In genomic region chr18:12604445-12605007, GRCh38 we compare ENCODE assay signal across 21 cellular contexts. TPM values are rescaled to one million over a fixed set of nuclear protein-coding genes. Genes with fewer than 3 reads are reported as not detected.
A peak's percentile ranks its signal among the peaks of the same experiment; 100 is the strongest.
DNase-seq lines count a peak whose midpoint lies in the region; ATAC-seq and TF ChIP-seq lines count a peak whose summit lies in the region.
"Had no signal": no experiment of that assay in that cellular context is flagged by ENCODE, and none has a peak within 500 bp of the region (broad histone marks: within the 10 kb centered on the region; RNA-seq: fewer than 3 reads in every experiment).

No MANE protein-coding gene starts in this region.

- H3K36me3 ChIP-seq in Caco-2 (ENCODE audit: control insufficient read depth, insufficient read depth, low read length): no peaks in the 10 kb centered on the region
- H3K36me3 ChIP-seq: esophagus muscularis mucosa, neutrophil had no signal

- POLR2A ChIA-PET in Caco-2 (lab: Charles Lee): no interaction called here

- no peak overlapping the region for H2BK120ac ChIP-seq in H9 (ENCODE audit: low read depth, low read length, poor library complexity, severe bottlenecking)

- no peak overlapping the region for H2AFZ ChIP-seq in H9 (ENCODE audit: low read length)
- H2AFZ ChIP-seq: GM23338 had no signal

- H3K4me3 Mint-ChIP-seq in Caco-2 (ENCODE audit: unreplicated experiment) (no peak overlapping the region), H9 (no peak overlapping the region), glutamatergic neuron (ENCODE audit: unreplicated experiment) (no peak overlapping the region)
- H3K4me3 Mint-ChIP-seq: CD4-positive, CD25-positive, alpha-beta regulatory T cell; GM23338; immature natural killer cell had no signal

- H3K4me1 ChIP-seq in Caco-2 (0 out of 2 replicates have a peak, but pooled peaks cover 6% of the 10 kb centered on the region), H9 (ENCODE audit: insufficient read depth, low read length) (no peaks in the 10 kb centered on the region; the same call in 1 of the 2 replicates)

- H3K4me1 Mint-ChIP-seq in Caco-2 (ENCODE audit: low read depth, unreplicated experiment) (no peaks in the 10 kb centered on the region), H9 (peaks cover 22 to 24% of the 10 kb centered on the region in 2 experiments), glutamatergic neuron (ENCODE audit: low read depth, unreplicated experiment) (no peaks in the 10 kb centered on the region)
- H3K4me1 Mint-ChIP-seq: CD4-positive, CD25-positive, alpha-beta regulatory T cell; immature natural killer cell had no signal

- no peak overlapping the region for H4K5ac ChIP-seq in H9 (ENCODE audit: insufficient read length, low read depth, low read length)

- no peaks in the 10 kb centered on the region for H3K23me2 ChIP-seq in H9 (ENCODE audit: insufficient read length, low read depth, low read length, poor library complexity, severe bottlenecking)

- no peaks in the 10 kb centered on the region for H3K9me3 ChIP-seq in Caco-2
- no peaks in the 10 kb centered on the region for H3K9me3 ChIP-seq in H9 (ENCODE audit: control insufficient read depth, low read depth, low read length)
- H3K9me3 ChIP-seq: esophagus muscularis mucosa, neutrophil had no signal

- H3K36me3 Mint-ChIP-seq in Caco-2 (ENCODE audit: insufficient read depth, unreplicated experiment): no peaks in the 10 kb centered on the region
- no peaks in the 10 kb centered on the region for H3K36me3 Mint-ChIP-seq in H9 (ENCODE audit: insufficient read depth in 1 of 3, low read depth in 3 of 3)
- H3K36me3 Mint-ChIP-seq in glutamatergic neuron (ENCODE audit: unreplicated experiment): no peaks in the 10 kb centered on the region
- H3K36me3 Mint-ChIP-seq: CD4-positive, CD25-positive, alpha-beta regulatory T cell; immature natural killer cell had no signal

- H2BK20ac ChIP-seq in H9 (ENCODE audit: low read depth, low read length, poor library complexity, severe bottlenecking): no peak overlapping the region

- in situ Hi-C loops in astrocyte of the spinal cord (cut with HindIII; ENCODE audit: low sequenced_read_pairs): no loop called here

- no peak overlapping the region for H2BK15ac ChIP-seq in H9 (ENCODE audit: low read depth, low read length)

- no peak overlapping the region for H3K4me3 ChIP-seq in Caco-2 (ENCODE audit: low read depth, low read length)
- no peak overlapping the region for H3K4me3 ChIP-seq in astrocyte of the spinal cord (ENCODE audit: low read depth, low read length)
- H3K4me3 ChIP-seq: esophagus muscularis mucosa, GM23338 had no signal

- H2BK5ac ChIP-seq in H9 (ENCODE audit: insufficient read length, low read length): no peak overlapping the region

- H2AK5ac ChIP-seq in H9 (ENCODE audit: insufficient read length, low read length): no peak overlapping the region

- no peak overlapping the region for H3T11ph ChIP-seq in H9 (ENCODE audit: low read length)

- no peak overlapping the region for H3K23ac ChIP-seq in H9 (ENCODE audit: insufficient read length, low read depth, low read length)

- no peak overlapping the region for H3K9ac ChIP-seq in H9 (ENCODE audit: extremely low read depth, insufficient read length, low read length)

- no peak overlapping the region for H3K27ac ChIP-seq in H9 (ENCODE audit: insufficient read length, low read depth, low read length)
- H3K27ac ChIP-seq: esophagus muscularis mucosa, neutrophil had no signal

- H3K18ac ChIP-seq in H9 (ENCODE audit: insufficient read length, low read depth, low read length): no peak overlapping the region

- no peak overlapping the region for H3K4ac ChIP-seq in H9 (ENCODE audit: low read depth, low read length)

- no peak overlapping the region for H2BK12ac ChIP-seq in H9 (ENCODE audit: insufficient read length, low read depth, low read length)

- H3K14ac ChIP-seq in H9 (ENCODE audit: insufficient read depth, low read length): no peak overlapping the region

- no CpG with 5 or more reads among the region's 3 CpGs for WGBS in H9 (ENCODE audit: extremely low coverage, insufficient read length, low lambda C conversion rate)

- BruUV-seq in Caco-2 (replicated peaks; lab: Mats Ljungman, UMichigan): no TSS peak

- no peak overlapping the region for H3K4me2 ChIP-seq in H9 (ENCODE audit: insufficient read depth, insufficient read length, low read length)
- H3K4me2 ChIP-seq: GM23338 had no signal

- no peak for ATAC-seq in GM19351 (IDR thresholded peaks at IDR 0.05; ENCODE audit: unreplicated experiment)
- ATAC-seq: GM23338 had no signal

- H3K27me3 ChIP-seq in Caco-2 (replicated peaks; ENCODE audit: control insufficient read depth, insufficient read depth, low read length) (no peaks in the 10 kb centered on the region), H9 (ENCODE audit: insufficient read depth, low read length) (no peaks in the 10 kb centered on the region)
- H3K27me3 ChIP-seq: esophagus muscularis mucosa, neutrophil had no signal

- H3K56ac ChIP-seq in H9 (ENCODE audit: insufficient read length, low read depth, low read length): no peak overlapping the region

- no peak overlapping the region for H3K27ac Mint-ChIP-seq in Caco-2 (ENCODE audit: unreplicated experiment)
- H3K27ac Mint-ChIP-seq in H9: no peak overlapping the region
- H3K27ac Mint-ChIP-seq in glutamatergic neuron (ENCODE audit: unreplicated experiment): no peak overlapping the region
- H3K27ac Mint-ChIP-seq: activated T-helper 2 cell treated with anti-CD3 and anti-CD28 coated beads, Interferon-gamma antibody, Interleukin-2, Interleukin-4, amounts not matched to agents 10 μg/mL and 5 μg/mL and 100 μg/mL, durations not matched to agents 14 hours and 24 hours and 36 hours; GM23338; immature natural killer cell had no signal

- no peak overlapping the region for H4K91ac ChIP-seq in H9 (ENCODE audit: insufficient read length, low read depth, low read length)

- no peaks in the 10 kb centered on the region for H3K79me1 ChIP-seq in H9 (ENCODE audit: insufficient read depth, low read depth, low read length, poor library complexity, severe bottlenecking)

- no peak for DNase-seq in Caco-2
- DNase-seq in H9: no peak
- DNase-seq in astrocyte of the spinal cord (ENCODE audit: low read depth, low spot score): no peak
- DNase-seq in glutamatergic neuron: no peak
- DNase-seq in NCI-H146 (lab: John Stamatoyannopoulos, UW): no peak
- no peak for DNase-seq in GM19240 (ENCODE audit: insufficient read length, low spot score)
- no peak for DNase-seq in LoVo (ENCODE audit: low spot score)
- DNase-seq: activated CD4-positive, alpha-beta T cell treated with anti-CD3 and anti-CD28 coated beads for 4 hours; CD4-positive, CD25-positive, alpha-beta regulatory T cell; DMS79 treated with DMSO at 0.1 percent for 48 hours; head of caudate nucleus; immature natural killer cell; MM.1S; NCI-H1694; NCI-H345; retina had no signal

- TF ChIP-seq CTCF in Caco-2 (IDR thresholded peaks at IDR 0.05; ENCODE audit: insufficient read depth in 1 of 2, low read depth in 1 of 2, low read length in 1 of 2, severe bottlenecking in 1 of 2, unreplicated experiment in 1 of 2) (peak; percentile 14 to 24), H9 (conservative IDR thresholded peaks at IDR 0.05) (peak; percentile 36; the same call in 2 of the 3 replicates), astrocyte of the spinal cord (IDR thresholded peaks at IDR 0.05; ENCODE audit: low read depth, low read length) (peak; percentile 18), glutamatergic neuron (IDR thresholded peaks at IDR 0.05; ENCODE audit: partially characterized antibody, unreplicated experiment) (peak; percentile 30)

- H4K20me1 ChIP-seq in H9 (ENCODE audit: control insufficient read depth, insufficient read depth, insufficient read length): no peaks in the 10 kb centered on the region

- H3K79me2 ChIP-seq in H9 (ENCODE audit: insufficient read depth, low read length): no peaks in the 10 kb centered on the region

- no peak overlapping the region for H4K8ac ChIP-seq in H9 (replicated peaks; ENCODE audit: insufficient read length, low read depth, low read length)

- intact Hi-C loops in Caco-2 (cut with micrococcal nuclease; ENCODE audit: unreplicated experiment): no loop called here

- H3K9me3 Mint-ChIP-seq in Caco-2 (ENCODE audit: unreplicated experiment) (no peaks in the 10 kb centered on the region), H9 (no peaks in the 10 kb centered on the region), glutamatergic neuron (ENCODE audit: unreplicated experiment) (no peaks in the 10 kb centered on the region)
- H3K9me3 Mint-ChIP-seq: activated T-helper 2 cell treated with anti-CD3 and anti-CD28 coated beads, Interferon-gamma antibody, Interleukin-2, Interleukin-4, amounts not matched to agents 10 μg/mL and 5 μg/mL and 100 μg/mL, durations not matched to agents 14 hours and 24 hours and 36 hours; CD4-positive, CD25-positive, alpha-beta regulatory T cell; GM23338; immature natural killer cell had no signal

- H3K27me3 Mint-ChIP-seq in Caco-2 (ENCODE audit: insufficient read depth, unreplicated experiment): no peaks in the 10 kb centered on the region
- H3K27me3 Mint-ChIP-seq in H9 (ENCODE audit: low read depth): no peaks in the 10 kb centered on the region
- H3K27me3 Mint-ChIP-seq in glutamatergic neuron (ENCODE audit: unreplicated experiment): peaks cover 2% of the 10 kb centered on the region

- CTCF ChIA-PET in Caco-2 (lab: Charles Lee): no interaction called here

RNA-seq across cellular contexts. Expression of gene SPIRE1, which starts 53.4 kb away (rescaled TPM):
- total RNA-seq in Caco-2 (2022) (9.2 and 9.5 TPM in 2 replicates), H9 (2021) (13.6 and 16.6 TPM in 2 replicates), glutamatergic neuron (ENCODE audit: unreplicated experiment) (29.9 TPM)
